In the genomic region with DNA sequence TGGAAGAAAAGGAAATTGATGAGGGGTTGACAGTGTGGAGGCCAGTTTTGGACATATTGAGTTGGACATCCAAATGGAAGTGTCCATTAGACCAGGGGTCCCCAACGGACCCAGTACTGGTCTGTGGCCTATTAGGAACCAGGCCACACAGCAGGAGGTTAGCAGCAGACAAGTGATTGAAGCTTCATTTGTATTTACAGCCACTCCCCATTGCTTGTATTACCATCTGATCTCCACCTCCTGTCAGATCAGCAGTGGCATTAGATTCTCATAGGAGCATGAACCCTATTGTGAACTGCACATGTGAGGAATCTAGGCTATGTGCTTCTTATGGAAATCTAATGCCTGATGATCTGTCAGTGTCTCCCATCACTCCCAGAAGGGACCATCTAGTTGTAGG, we compare ENCODE assay signal across 3 cellular contexts.
"Had no signal": no experiment of that assay in that cellular context is flagged by ENCODE, and none has a peak within 500 bp of the region (broad histone marks: within the 10 kb centered on the region; RNA-seq: fewer than 3 reads in every experiment).

No MANE protein-coding gene starts in this region.

- DNase-seq: GDM1, GF-D8 had no signal

- H3K4me3 ChIP-seq: GM12878 had no signal
